Comparison of ENCODE assay signal across 5 cellular contexts in genomic region chr9:99405369-99405768, GRCh38.
"Had no signal": no experiment of that assay in that cellular context is flagged by ENCODE, and none has a peak within 500 bp of the region (broad histone marks: within the 10 kb centered on the region; RNA-seq: fewer than 3 reads in every experiment).

No MANE protein-coding gene starts in this region.

- H3K4me3 ChIP-seq: GM23338, K562 had no signal

- DNase-seq: H9, HCEC 1CT, IMR-90 had no signal

- ATAC-seq: GM23338, K562 had no signal
